In the genomic region with DNA sequence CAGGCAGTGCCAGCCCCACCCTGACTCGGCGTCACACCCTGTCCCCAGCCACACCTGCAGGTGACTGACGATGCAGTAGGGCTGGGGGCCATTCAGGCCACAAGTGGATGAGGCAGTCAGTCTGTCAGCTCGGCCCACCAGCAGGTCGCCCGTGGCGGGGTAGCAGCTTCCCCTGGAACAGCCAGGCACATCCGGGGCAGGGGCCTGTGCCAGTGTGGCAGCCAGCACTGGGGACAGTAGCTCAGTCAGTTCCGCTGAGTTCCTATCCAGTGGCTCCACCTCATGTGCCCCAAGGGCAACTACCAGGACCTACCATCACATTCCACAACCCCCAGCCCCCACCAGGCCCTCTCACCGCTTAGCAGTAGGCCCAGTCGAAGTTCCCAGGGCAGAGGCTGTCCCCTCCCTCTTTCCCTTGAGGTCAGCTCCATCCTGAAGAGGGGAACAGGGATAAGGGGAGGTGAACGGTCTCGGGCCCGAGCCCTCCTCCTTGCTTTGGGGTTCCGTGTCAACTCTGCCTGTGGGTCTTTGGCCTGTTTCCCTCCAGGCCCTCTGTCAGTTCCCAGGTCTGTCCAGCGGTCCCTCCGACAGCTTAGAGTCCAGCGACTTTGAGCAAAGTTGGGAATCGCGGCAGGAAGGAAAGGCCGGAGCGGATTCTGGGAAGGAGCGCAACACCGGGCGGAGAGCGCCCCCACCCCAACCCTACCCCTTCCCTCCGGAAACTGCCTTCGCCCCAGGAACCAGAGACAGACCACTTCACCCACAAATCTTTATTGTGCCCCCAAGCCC, we compare ENCODE assay signal across 10 cellular contexts. TPM values are rescaled to one million over a fixed set of nuclear protein-coding genes. Genes with fewer than 3 reads are reported as not detected.
A peak's percentile ranks its signal among the peaks of the same experiment; 100 is the strongest.
DNase-seq lines count a peak whose midpoint lies in the region; ATAC-seq and TF ChIP-seq lines count a peak whose summit lies in the region.
"Had no signal": no experiment of that assay in that cellular context is flagged by ENCODE, and none has a peak within 500 bp of the region (broad histone marks: within the 10 kb centered on the region; RNA-seq: fewer than 3 reads in every experiment).

A gene (minus strand): TSS at position 614 of the 789 bp plus-strand sequence. CDS start 183 bp downstream, at position 431.

- intact Hi-C loops in esophagus squamous epithelium (cut with DNase I) = no loop called here
- intact Hi-C loops in transverse colon (cut with DNase I; ENCODE audit: low total_unique reads) = loop anchor here (5.0 kb wide), 1 partner anchor 40 kb away; a partner anchor contains a TSS

- H3K27ac ChIP-seq in esophagus squamous epithelium = peak within 1 kb of the TSS; percentile 85 to 92 (median 88)
- H3K27ac ChIP-seq in transverse colon = peak within 1 kb of the TSS; percentile 84 to 93 (median 88)

- H3K4me3 Mint-ChIP-seq in mesothelial cell of epicardium = peak within 1 kb of the TSS; percentile 92
- H3K4me3 Mint-ChIP-seq: activated naive CD4-positive, alpha-beta T cell treated with anti-CD3 and anti-CD28 coated beads, Interleukin-2, amount 50 U/mL, for 24 hours; CD4-positive, CD25-positive, alpha-beta regulatory T cell had no signal

- WGBS in esophagus squamous epithelium, 2 donors = 2 to 33% methylated on average over 2 to 7 of the region's 28 CpGs
- 19% methylated on average over 22 of the region's 28 CpGs; no CpG with 5 or more reads in 1 of the 2 donors for WGBS in transverse colon (ENCODE audit: low coverage in 1 of 2), 2 donors

- no peak for ATAC-seq in HG03565 (IDR thresholded peaks at IDR 0.05; ENCODE audit: unreplicated experiment)

- H3K27me3 Mint-ChIP-seq in mesothelial cell of epicardium (ENCODE audit: low read depth) = no peaks in the 10 kb centered on the region

- H3K4me1 ChIP-seq in esophagus squamous epithelium (peaks cover 24 to 52% (median 24%) of the 10 kb centered on the region in 3 donors), transverse colon (peaks cover 9 to 38% (median 21%) of the 10 kb centered on the region in 4 donors)

- peaks cover 14% of the 10 kb centered on the region for H3K4me1 Mint-ChIP-seq in mesothelial cell of epicardium
- H3K4me1 Mint-ChIP-seq: activated naive CD4-positive, alpha-beta T cell treated with anti-CD3 and anti-CD28 coated beads, Interleukin-2, amount 50 U/mL, for 24 hours; CD4-positive, CD25-positive, alpha-beta regulatory T cell had no signal

- peak within 1 kb of the TSS; percentile 97 for H3K27ac Mint-ChIP-seq in mesothelial cell of epicardium
- H3K27ac Mint-ChIP-seq: activated naive CD4-positive, alpha-beta T cell treated with anti-CD3 and anti-CD28 coated beads, Interleukin-2, amount 50 U/mL, for 24 hours; CD4-positive, CD25-positive, alpha-beta regulatory T cell had no signal

- H3K4me3 ChIP-seq in esophagus squamous epithelium (peak within 1 kb of the TSS; percentile 47 to 79 (median 66)), transverse colon (peak within 1 kb of the TSS; percentile 51 to 61 (median 52))

- no peaks in the 10 kb centered on the region for H3K9me3 Mint-ChIP-seq in mesothelial cell of epicardium
- H3K9me3 Mint-ChIP-seq: activated naive CD4-positive, alpha-beta T cell treated with anti-CD3 and anti-CD28 coated beads, Interleukin-2, amount 50 U/mL, for 24 hours had no signal

- H3K9me3 ChIP-seq in esophagus squamous epithelium = no peaks in the 10 kb centered on the region
- no peaks in the 10 kb centered on the region for H3K9me3 ChIP-seq in transverse colon

- peaks cover 16% of the 10 kb centered on the region for H3K36me3 Mint-ChIP-seq in mesothelial cell of epicardium
- H3K36me3 Mint-ChIP-seq: activated naive CD4-positive, alpha-beta T cell treated with anti-CD3 and anti-CD28 coated beads, Interleukin-2, amount 50 U/mL, for 24 hours; CD4-positive, CD25-positive, alpha-beta regulatory T cell had no signal

- no peak for TF ChIP-seq EP300 in transverse colon (IDR thresholded peaks at IDR 0.05; ENCODE audit: low read depth)

- peaks cover 5 to 37% (median 14%) of the 10 kb centered on the region in 3 donors for H3K36me3 ChIP-seq in esophagus squamous epithelium
- H3K36me3 ChIP-seq in transverse colon = no peaks in the 10 kb centered on the region

- TF ChIP-seq POLR2A in esophagus squamous epithelium (IDR thresholded peaks at IDR 0.05) (peak in 2 of 4 donors; percentile 27 to 46), transverse colon (IDR thresholded peaks at IDR 0.05) (peak; percentile 46)

- in situ Hi-C loops in transverse colon (cut with MboI; ENCODE audit: low pct_ligation_motif_present in 1 of 4, low pct_unique_long_range_greater_than_20kb in 1 of 4, low sequenced_read_pairs in 3 of 4) = no loop called here

- H3K27me3 ChIP-seq in esophagus squamous epithelium = no peaks in the 10 kb centered on the region
- H3K27me3 ChIP-seq in transverse colon = no peaks in the 10 kb centered on the region

- DNase-seq in DMS 273 (lab: John Stamatoyannopoulos, UW; ENCODE audit: unreplicated experiment) (peak; percentile 67), DMS 273 treated with DMSO at 0.1 percent for 48 hours (lab: John Stamatoyannopoulos, UW) (no peak), SK-N-DZ (ENCODE audit: low spot score) (peak; percentile 54), esophagus squamous epithelium (lab: John Stamatoyannopoulos, UW) (no peak), mesothelial cell of epicardium (ENCODE audit: low spot score in 2 of 2, unreplicated experiment in 2 of 2) (peak in 1 of 2 experiments; percentile 75), transverse colon (peak; percentile 79)
- no peak for DNase-seq in stimulated activated CD4-positive, alpha-beta T cell treated with anti-CD3 and anti-CD28 coated beads, Interleukin-15, amount 100 ng/mL, for 24 hours
- DNase-seq: CD4-positive, CD25-positive, alpha-beta regulatory T cell had no signal

- TF ChIP-seq CTCF in esophagus squamous epithelium (IDR thresholded peaks at IDR 0.05) (peak in 1 of 6 experiments; percentile 22), mesothelial cell of epicardium (IDR thresholded peaks at IDR 0.05; ENCODE audit: unreplicated experiment) (no peak), transverse colon (IDR thresholded peaks at IDR 0.05) (no peak)

RNA-seq across cellular contexts. Expression of the gene that starts here (rescaled TPM):
- polyA plus RNA-seq in SK-N-DZ (2014; cell fraction: cytosol; rRNA removed) = 11.8 and 20.8 TPM in 2 replicates
- 98.1 and 192 TPM in 2 replicates for polyA plus RNA-seq in SK-N-DZ (2014; cell fraction: nucleus; rRNA removed)
- total RNA-seq in esophagus squamous epithelium (100 to 1,000 TPM in 3 of 4 donors, 10 to 100 TPM in 1; 66.0 to 319 (median 175) TPM), mesothelial cell of epicardium (335 to 359 TPM (median 348 TPM) in 3 replicates), transverse colon (100 to 1,000 TPM; 141 to 290 (median 177) TPM)

Comparison
In these comparisons a context has a peak if more than half of its experiments do, and no peak if none do; other contexts are left out.
1. DNase-seq: peak in DMS 273 (single experiment), SK-N-DZ (single experiment) and transverse colon (single experiment); none in DMS 273 treated with DMSO at 0.1 percent for 48 hours (single experiment), esophagus squamous epithelium (single experiment) and stimulated activated CD4-positive, alpha-beta T cell treated with anti-CD3 and anti-CD28 coated beads, Interleukin-15, amount 100 ng/mL, for 24 hours (single experiment).